ENCODE assay signal across 8 cellular contexts in genomic region chr5:141681695-141682641, GRCh38. TPM values are rescaled to one million over a fixed set of nuclear protein-coding genes. Genes with fewer than 3 reads are reported as not detected.
DNase-seq lines count a peak whose midpoint lies in the region; ATAC-seq, FAIRE-seq and TF ChIP-seq lines count a peak whose summit lies in the region.

TSS of gene ARAP3 (minus strand) at chr5:141682230. CDS start at chr5:141680486, 1,744 bp downstream.

- peak; percentile 56 to 79 for ATAC-seq in naive thymus-derived CD8-positive, alpha-beta T cell
- ATAC-seq in HG02852 (IDR thresholded peaks at IDR 0.05; ENCODE audit: unreplicated experiment), result no peak

- POLR2A ChIA-PET in PC-9 (lab: Charles Lee; ENCODE audit: unreplicated experiment), result no interaction called here
- POLR2A ChIA-PET in naive thymus-derived CD8-positive, alpha-beta T cell (lab: Charles Lee), result interaction anchor here (0.6 to 3.4 kb wide), 13 partner anchors 10 to 633 kb away, joined by 3 to 25 read pairs (median 4); partner anchors contain the start of genes DELE1, FCHSD1 and PCDH1

- H3K4me2 ChIP-seq in PC-9, result peak within 1 kb of the TSS; percentile 99

- TSS peak; percentile 30 for BruUV-seq in PC-9 (replicated peaks; lab: Mats Ljungman, UMichigan)

- no peaks in the 10 kb centered on the region for H3K9me3 ChIP-seq in PC-9 (ENCODE audit: insufficient read depth, low read depth)

- peaks cover 18 to 44% (median 29%) of the 10 kb centered on the region in 4 donors for H3K4me1 Mint-ChIP-seq in naive thymus-derived CD8-positive, alpha-beta T cell
- H3K4me1 Mint-ChIP-seq in type B pancreatic cell (ENCODE audit: unreplicated experiment), result peaks cover 16% of the 10 kb centered on the region

- H3K9me2 ChIP-seq in PC-9 (ENCODE audit: insufficient read depth), result no peaks in the 10 kb centered on the region

- H3K36me3 ChIP-seq in PC-9 (ENCODE audit: low read depth), result no peaks in the 10 kb centered on the region; the same call in 1 of the 2 replicates

- H3K36me3 Mint-ChIP-seq in naive thymus-derived CD8-positive, alpha-beta T cell, result peaks cover 0 to 2% (median 0%) of the 10 kb centered on the region in 3 donors
- H3K36me3 Mint-ChIP-seq in type B pancreatic cell, result no peaks in the 10 kb centered on the region

- peak within 1 kb of the TSS; percentile 42 to 95 (median 87) for H3K27ac Mint-ChIP-seq in naive thymus-derived CD8-positive, alpha-beta T cell
- peak within 1 kb of the TSS; percentile 79 for H3K27ac Mint-ChIP-seq in type B pancreatic cell

- peak; percentile 93 for DNase-seq in H54 (ENCODE audit: insufficient read length, low spot score)
- DNase-seq in PC-9, result peak; percentile 74 to 84
- peak; percentile 41 for DNase-seq in activated naive CD4-positive, alpha-beta T cell treated with anti-CD3 and anti-CD28 coated beads, Interleukin-2, amount 50 U/mL, for 16 hours
- peak; percentile 95 to 97 for DNase-seq in foreskin fibroblast
- DNase-seq in naive thymus-derived CD8-positive, alpha-beta T cell, result peak in 5 of 10 donors; percentile 22 to 48 (median 41)
- no peak for DNase-seq in type B pancreatic cell (ENCODE audit: extremely low spot score, unreplicated experiment)
- DNase-seq in GM13976 (ENCODE audit: low spot score), result no peak

- H2AFZ ChIP-seq in PC-9, result peak within 1 kb of the TSS; percentile 76

- H3K4me3 ChIP-seq in PC-9 (peak within 1 kb of the TSS; percentile 68), foreskin fibroblast (ENCODE audit: low read depth in 1 of 2, low read length in 2 of 2) (peak within 1 kb of the TSS; percentile 34 to 53)

- TF ChIP-seq CTCF in PC-9 (conservative IDR thresholded peaks at IDR 0.05) (no peak), foreskin fibroblast (IDR thresholded peaks at IDR 0.05; ENCODE audit: low read depth, low read length) (no peak), type B pancreatic cell (conservative IDR thresholded peaks at IDR 0.05) (no peak), GM13976 (IDR thresholded peaks at IDR 0.05; ENCODE audit: borderline replicate concordance, control extremely low read depth, extremely low read depth, insufficient read depth, missing control alignments) (no peak)

- no peaks in the 10 kb centered on the region for H3K27me3 Mint-ChIP-seq in naive thymus-derived CD8-positive, alpha-beta T cell
- H3K27me3 Mint-ChIP-seq in type B pancreatic cell, result peaks cover 3% of the 10 kb centered on the region

- H3K4me3 Mint-ChIP-seq in naive thymus-derived CD8-positive, alpha-beta T cell, result peak within 1 kb of the TSS; percentile 32 to 89 (median 83)
- peak within 1 kb of the TSS; percentile 82 for H3K4me3 Mint-ChIP-seq in type B pancreatic cell

- in situ Hi-C loops in GM13976 (cut with MboI; ENCODE audit: low sequenced_read_pairs, unreplicated experiment), result loop anchor here (25.0 kb wide), 1 partner anchor 455 kb away; no protein-coding TSS in a partner anchor

- H3K9me3 Mint-ChIP-seq in naive thymus-derived CD8-positive, alpha-beta T cell, result no peaks in the 10 kb centered on the region
- no peaks in the 10 kb centered on the region for H3K9me3 Mint-ChIP-seq in type B pancreatic cell

- peak within 1 kb of the TSS; percentile 89 for H3K27ac ChIP-seq in PC-9

- H3K27me3 ChIP-seq in PC-9 (ENCODE audit: insufficient read depth, low read depth), result no peaks in the 10 kb centered on the region

- intact Hi-C loops in PC-9 (cut with micrococcal nuclease; ENCODE audit: unreplicated experiment), result loop anchor here (10.0 kb wide), 1 partner anchor 873 kb away; no protein-coding TSS in a partner anchor

- TF ChIP-seq POLR2A in H54 (IDR thresholded peaks at IDR 0.05; ENCODE audit: low read depth, low read length), result no peak

- H3F3A ChIP-seq in PC-9 (ENCODE audit: insufficient read depth, low read depth), result peaks cover 29% of the 10 kb centered on the region

- no peaks in the 10 kb centered on the region for H4K20me1 ChIP-seq in PC-9 (ENCODE audit: insufficient read depth)

- FAIRE-seq in H54 (lab: Jason Lieb, UNC), result no peak

- CTCF ChIA-PET in PC-9 (lab: Charles Lee), result interaction anchor here (0.6 kb wide), 1 partner anchor 118 kb away, joined by 4 read pairs; no protein-coding TSS in a partner anchor

- peaks cover 22% of the 10 kb centered on the region for H3K4me1 ChIP-seq in PC-9 (replicated peaks; ENCODE audit: insufficient read depth)

- H3K79me2 ChIP-seq in PC-9 (ENCODE audit: low read depth), result peaks cover 26% of the 10 kb centered on the region

RNA-seq across cellular contexts. Expression of gene ARAP3, which starts in this region (rescaled TPM):
- total RNA-seq in PC-9 (2021) (25.8 and 28.0 TPM in 2 replicates), type B pancreatic cell (ENCODE audit: low replicate concordance) (8.4 and 10.2 TPM in 2 replicates)
- 10 to 100 TPM; 38.2 to 41.4 TPM for total RNA-seq in naive thymus-derived CD8-positive, alpha-beta T cell
- polyA plus RNA-seq in naive thymus-derived CD8-positive, alpha-beta T cell, result not detected

Comparison
In these comparisons a context has a peak if more than half of its experiments do, and no peak if none do; other contexts are left out.
1. DNase-seq: peak in H54 (single experiment), PC-9 (2 of 2), activated naive CD4-positive, alpha-beta T cell treated with anti-CD3 and anti-CD28 coated beads, Interleukin-2, amount 50 U/mL, for 16 hours (single experiment) and foreskin fibroblast (2 of 2); none in type B pancreatic cell (single experiment) and GM13976 (single experiment).